27 cellular contexts compared by ENCODE assay signal in the genomic region with DNA sequence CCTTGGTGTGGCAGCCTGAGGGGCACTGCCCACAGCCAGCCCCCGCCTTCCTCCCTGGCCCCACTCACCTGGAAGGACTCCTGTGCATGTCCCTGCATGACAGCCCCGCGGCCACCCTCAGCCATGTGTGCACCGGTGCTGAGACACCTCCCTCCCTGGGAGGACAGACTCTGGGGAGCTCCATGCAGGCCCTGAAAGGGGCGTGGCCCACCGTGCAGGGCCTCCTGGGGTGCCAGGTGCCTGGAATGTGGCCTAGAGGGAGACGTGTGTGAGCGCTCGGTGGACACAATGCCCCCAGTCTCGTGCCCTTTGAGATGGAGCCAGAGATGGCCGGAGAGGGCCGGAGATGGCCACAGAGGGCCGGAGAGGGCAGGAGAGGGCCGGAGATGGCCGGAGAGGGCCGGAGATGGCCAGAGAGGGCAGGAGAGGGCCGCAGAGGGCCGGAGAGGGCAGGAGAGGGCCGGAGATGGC. TPM values are rescaled to one million over a fixed set of nuclear protein-coding genes. Genes with fewer than 3 reads are reported as not detected.
DNase-seq lines count a peak whose midpoint lies in the region; ATAC-seq, FAIRE-seq and TF ChIP-seq lines count a peak whose summit lies in the region.
"Had no signal": no experiment of that assay in that cellular context is flagged by ENCODE, and none has a peak within 500 bp of the region (broad histone marks: within the 10 kb centered on the region; RNA-seq: fewer than 3 reads in every experiment).

No MANE protein-coding gene starts in this region.

- H3K4me3 ChIP-seq in H7 (ENCODE audit: insufficient read depth, low read depth, low read length) (no peak overlapping the region), HepG2 (replicated peaks in 1 of 3; ENCODE audit: insufficient read depth in 1 of 3, low read depth in 2 of 3, low read length in 3 of 3) (no peak overlapping the region), tibial artery (no peak overlapping the region)
- H3K4me3 ChIP-seq: testis had no signal

- no peaks in the 10 kb centered on the region for H3K27me3 Mint-ChIP-seq in WTC11 (ENCODE audit: low read depth)
- H3K27me3 Mint-ChIP-seq in activated CD4-positive, alpha-beta memory T cell treated with anti-CD3 and anti-CD28 coated beads for 36 hours = peaks cover 2% of the 10 kb centered on the region
- H3K27me3 Mint-ChIP-seq: dendritic cell treated with granulocyte-macrophage colony-stimulating factor and Interleukin-4, amounts not matched to agents 40 ng/mL and 50 ng/mL, for 4 days had no signal

- no peak overlapping the region for H3K4me3 Mint-ChIP-seq in WTC11
- no peak overlapping the region for H3K4me3 Mint-ChIP-seq in activated CD4-positive, alpha-beta memory T cell treated with anti-CD3 and anti-CD28 coated beads for 36 hours
- H3K4me3 Mint-ChIP-seq: activated T-cell treated with anti-CD3 and anti-CD28 coated beads, Interleukin-2, amount 50 U/mL, for 4 hours; CD8-positive, alpha-beta T cell; dendritic cell treated with granulocyte-macrophage colony-stimulating factor and Interleukin-4, amounts not matched to agents 40 ng/mL and 50 ng/mL, for 4 days; stimulated activated naive B cell treated with anti-CD40 and anti-IgM and Interleukin-4, amounts not matched to agents 10 μg/mL and 1 μg/mL and 100 μg/mL, for 72 hours had no signal

- H3K27me3 ChIP-seq in H7 (ENCODE audit: control insufficient read depth, insufficient read depth, low read length) = no peaks in the 10 kb centered on the region
- H3K27me3 ChIP-seq in HepG2 (ENCODE audit: control insufficient read depth in 1 of 2, insufficient read depth in 2 of 2, low read length in 2 of 2) = peaks cover 3 to 50% of the 10 kb centered on the region in 2 experiments; a peak in 4 of 5 replicates
- peaks cover 0 to 8% of the 10 kb centered on the region in 2 donors for H3K27me3 ChIP-seq in tibial artery
- H3K27me3 ChIP-seq: testis had no signal

- TF ChIP-seq CTCF in WTC11 (IDR thresholded peaks at IDR 0.05) (no peak), HepG2 (CRISPR knock-in tag; IDR thresholded peaks at IDR 0.05) (no peak), tibial artery (IDR thresholded peaks at IDR 0.05) (no peak)

- H3K9me3 ChIP-seq in HepG2 (ENCODE audit: low read length) = no peaks in the 10 kb centered on the region
- no peaks in the 10 kb centered on the region for H3K9me3 ChIP-seq in tibial artery
- H3K9me3 ChIP-seq: testis had no signal

- H3K9ac ChIP-seq in HepG2 (ENCODE audit: insufficient read depth, low read depth, low read length) = no peak overlapping the region

- H3K4me1 ChIP-seq in HepG2 (ENCODE audit: insufficient read depth, low read length) = no peaks in the 10 kb centered on the region
- H3K4me1 ChIP-seq in tibial artery = no peaks in the 10 kb centered on the region
- H3K4me1 ChIP-seq: testis had no signal

- no peaks in the 10 kb centered on the region for H3K4me1 Mint-ChIP-seq in WTC11
- H3K4me1 Mint-ChIP-seq in activated CD4-positive, alpha-beta memory T cell treated with anti-CD3 and anti-CD28 coated beads for 36 hours (ENCODE audit: low read depth) = no peaks in the 10 kb centered on the region
- H3K4me1 Mint-ChIP-seq: stimulated activated naive B cell treated with anti-CD40 and anti-IgM and Interleukin-4, amounts not matched to agents 10 μg/mL and 1 μg/mL and 100 μg/mL, for 72 hours had no signal

- H3K9me3 Mint-ChIP-seq in WTC11 = peaks cover 13% of the 10 kb centered on the region
- no peaks in the 10 kb centered on the region for H3K9me3 Mint-ChIP-seq in activated CD4-positive, alpha-beta memory T cell treated with anti-CD3 and anti-CD28 coated beads for 36 hours
- H3K9me3 Mint-ChIP-seq: activated T-cell treated with anti-CD3 and anti-CD28 coated beads, Interleukin-2, amount 50 U/mL, for 4 hours; CD8-positive, alpha-beta T cell; dendritic cell treated with granulocyte-macrophage colony-stimulating factor and Interleukin-4, amounts not matched to agents 40 ng/mL and 50 ng/mL, for 4 days; stimulated activated naive B cell treated with anti-CD40 and anti-IgM and Interleukin-4, amounts not matched to agents 10 μg/mL and 1 μg/mL and 100 μg/mL, for 72 hours had no signal

- H4K20me1 ChIP-seq in HepG2 (ENCODE audit: insufficient read depth, low read length) = no peaks in the 10 kb centered on the region

- no peak for TF ChIP-seq POLR2A in HepG2 (IDR thresholded peaks at IDR 0.05; ENCODE audit: insufficient read depth in 1 of 2, low read depth in 2 of 2, low read length in 2 of 2)

- H3K79me2 ChIP-seq in HepG2 (ENCODE audit: insufficient read depth, low read length) = no peaks in the 10 kb centered on the region

- BruUV-seq in HepG2 (replicated peaks; lab: Mats Ljungman, UMichigan) = no TSS peak

- in situ Hi-C loops in HepG2 (cut with HindIII; ENCODE audit: extremely low pct_ligation_motif_present, low pct_unique_long_range_greater_than_20kb) = no loop called here

- CTCF ChIA-PET in WTC11 (lab: Charles Lee) = interaction anchor here (0.6 to 1.6 kb wide), 8 partner anchors 10 to 139 kb away, joined by 3 to 8 read pairs (median 4); no protein-coding TSS in a partner anchor
- CTCF ChIA-PET in HepG2 (lab: Yijun Ruan, JAX; ENCODE audit: low intra/inter-chr PET ratio, low total read pairs) = no interaction called here
- CTCF ChIA-PET in activated CD4-positive, alpha-beta memory T cell treated with anti-CD3 and anti-CD28 coated beads for 36 hours (lab: Charles Lee) = no interaction called here

- WGBS in HepG2 (ENCODE audit: low lambda C conversion rate) = 16% methylated on average over 18 of the region's 19 CpGs

- intact Hi-C loops in HepG2 (cut with micrococcal nuclease; ENCODE audit: unreplicated experiment) (no loop called here), tibial artery (cut with DNase I; ENCODE audit: low total_unique reads) (no loop called here)
- intact Hi-C loops in activated CD4-positive, alpha-beta memory T cell treated with anti-CD3 and anti-CD28 coated beads for 36 hours (cut with micrococcal nuclease) = no loop called here

- POLR2A ChIA-PET in WTC11 (lab: Charles Lee) (interaction anchor here (0.6 kb wide), 1 partner anchor 24 kb away, joined by 3 read pairs; no protein-coding TSS in a partner anchor), HepG2 (lab: Yijun Ruan, JAX) (no interaction called here)
- POLR2A ChIA-PET in activated CD4-positive, alpha-beta memory T cell treated with anti-CD3 and anti-CD28 coated beads for 36 hours (lab: Charles Lee) = no interaction called here

- FAIRE-seq in HepG2 (lab: Jason Lieb, UNC) = no peak
- FAIRE-seq: endothelial cell of umbilical vein had no signal

- H3K36me3 Mint-ChIP-seq in WTC11 = 0 out of 2 replicates have a peak, but pooled peaks cover 5% of the 10 kb centered on the region
- H3K36me3 Mint-ChIP-seq in activated CD4-positive, alpha-beta memory T cell treated with anti-CD3 and anti-CD28 coated beads for 36 hours = no peaks in the 10 kb centered on the region
- H3K36me3 Mint-ChIP-seq: CD8-positive, alpha-beta T cell; stimulated activated naive B cell treated with anti-CD40 and anti-IgM and Interleukin-4, amounts not matched to agents 10 μg/mL and 1 μg/mL and 100 μg/mL, for 72 hours had no signal

- no peak for TF ChIP-seq RAD21 in HepG2 (CRISPR knock-in tag; IDR thresholded peaks at IDR 0.05)

- no peak overlapping the region for H2AFZ ChIP-seq in HepG2 (ENCODE audit: low read length)

- no peaks in the 10 kb centered on the region for H3K36me3 ChIP-seq in H7 (replicated peaks; ENCODE audit: control insufficient read depth, insufficient read depth, low read length)
- H3K36me3 ChIP-seq in HepG2 (replicated peaks in 1 of 2; ENCODE audit: control insufficient read depth in 1 of 2, insufficient read depth in 2 of 2, low read length in 2 of 2) = no peaks in the 10 kb centered on the region
- H3K36me3 ChIP-seq in tibial artery = no peaks in the 10 kb centered on the region

- no peak overlapping the region for H3K4me2 ChIP-seq in HepG2 (ENCODE audit: low read depth, low read length)

- ATAC-seq in WTC11 = 0 out of 2 replicates have a peak, but pooled peaks have one; percentile 26
- ATAC-seq in HepG2 = peak; percentile 92
- ATAC-seq: activated T-cell treated with anti-CD3 and anti-CD28 coated beads, Interleukin-2, amount 50 U/mL, for 4 hours; CD8-positive, alpha-beta T cell; stimulated activated naive B cell treated with anti-CD40 and anti-IgM and Interleukin-4, amounts not matched to agents 10 μg/mL and 1 μg/mL and 100 μg/mL, for 72 hours had no signal

- TF ChIP-seq EP300 in HepG2 (IDR thresholded peaks at IDR 0.05; ENCODE audit: low read depth in 2 of 2, low read length in 2 of 2) (no peak), HepG2 (CRISPR knock-in tag; IDR thresholded peaks at IDR 0.05; ENCODE audit: borderline replicate concordance) (no peak)

- H3K27ac Mint-ChIP-seq in WTC11 = no peak overlapping the region
- no peak overlapping the region for H3K27ac Mint-ChIP-seq in activated CD4-positive, alpha-beta memory T cell treated with anti-CD3 and anti-CD28 coated beads for 36 hours
- H3K27ac Mint-ChIP-seq: CD8-positive, alpha-beta T cell; dendritic cell treated with granulocyte-macrophage colony-stimulating factor and Interleukin-4, amounts not matched to agents 40 ng/mL and 50 ng/mL, for 4 days; stimulated activated naive B cell treated with anti-CD40 and anti-IgM and Interleukin-4, amounts not matched to agents 10 μg/mL and 1 μg/mL and 100 μg/mL, for 72 hours had no signal

- DNase-seq in H7 (peak; percentile 79), WTC11 (ENCODE audit: low spot score) (peak; percentile 27), HepG2 (ENCODE audit: low spot score) (no peak), tibial artery (peak; percentile 15 to 58), NCI-H187 treated with DMSO at 0.1 percent for 48 hours (lab: John Stamatoyannopoulos, UW) (no peak), globus pallidus (ENCODE audit: low spot score) (no peak)
- DNase-seq in activated CD4-positive, alpha-beta memory T cell treated with anti-CD3 and anti-CD28 coated beads for 36 hours = no peak
- DNase-seq: activated CD4-positive, CD25-positive, alpha-beta regulatory T cell treated with anti-CD3 and anti-CD28 coated beads, Interleukin-2, amount 50 U/mL, for 72 hours; activated CD8-positive, alpha-beta memory T cell treated with anti-CD3 and anti-CD28 coated beads for 24 hours; activated naive CD4-positive, alpha-beta T cell treated with anti-CD3 and anti-CD28 coated beads, Interleukin-2, amount 50 U/mL, for 16 hours; activated T-cell treated with anti-CD3 and anti-CD28 coated beads, Interleukin-2, amount 50 U/mL, for 4 hours; CD8-positive, alpha-beta T cell; DMS 273 treated with DMSO at 0.1 percent for 48 hours; HCEC 1CT; kidney glomerular epithelial cell; NCI-H1092 treated with DMSO at 0.1 percent for 48 hours; NCI-H2029; NCI-H226; NCI-H748 treated with DMSO at 0.1 percent for 48 hours; nucleus accumbens; SHP77; stimulated activated CD4-positive, alpha-beta T cell treated with anti-CD3 and anti-CD28 coated beads, Interleukin-12 subunit alpha, Interleukin-12 subunit beta, amount 100 ng/mL, for 4 hours; stimulated activated CD4-positive, alpha-beta T cell treated with anti-CD3 and anti-CD28 coated beads, Interleukin-4, amount 100 ng/mL, for 24 hours; stimulated activated naive B cell treated with anti-CD40 and anti-IgM and Interleukin-4, amounts not matched to agents 10 μg/mL and 1 μg/mL and 100 μg/mL, for 72 hours; testis had no signal

- H3K27ac ChIP-seq in HepG2 (ENCODE audit: extremely low read length, insufficient read depth, low read length) (no peak overlapping the region), tibial artery (no peak overlapping the region)
- H3K27ac ChIP-seq: testis had no signal

RNA-seq across cellular contexts. Expression of a gene that starts 59.1 kb away (rescaled TPM):
- total RNA-seq in H7 (2014; rRNA removed; shearing (Covaris generic)) = 44.8 and 47.4 TPM in 2 replicates
- total RNA-seq in WTC11 (2021) = 28.7 to 33.2 TPM (median 30.0 TPM) in 3 replicates
- total RNA-seq in HepG2 (2016; rRNA removed; fragmentation: Illumina TruSeq; extraction: Trizol) = 33.2 and 34.4 TPM in 2 replicates
- total RNA-seq in HepG2 (2016; cell fraction: cytosol; rRNA removed; fragmentation: Illumina TruSeq; extraction: Trizol; ENCODE audit: low read depth) = 47.7 and 48.9 TPM in 2 replicates
- 31.4 and 33.7 TPM in 2 replicates for total RNA-seq in HepG2 (2016; cell fraction: insoluble cytoplasmic fraction; rRNA removed; fragmentation: Illumina TruSeq; extraction: Trizol)
- total RNA-seq in HepG2 (2016; cell fraction: membrane; rRNA removed; fragmentation: Illumina TruSeq; extraction: Trizol) = 86.0 and 86.6 TPM in 2 replicates
- 29.7 and 31.1 TPM in 2 replicates for total RNA-seq in HepG2 (2016; cell fraction: nucleus; rRNA removed; fragmentation: Illumina TruSeq; extraction: Trizol)
- 32.7 TPM in 2 replicates for polyA plus RNA-seq in HepG2 (2011; rRNA removed)
- 31.1 and 33.7 TPM in 2 replicates for polyA plus RNA-seq in HepG2 (2011; cell fraction: cytosol; rRNA removed)
- polyA plus RNA-seq in HepG2 (2011; cell fraction: nucleus; rRNA removed) = 42.0 and 48.5 TPM in 2 replicates
- 26.5 and 33.1 TPM in 2 replicates for polyA plus RNA-seq in HepG2 (2012)
- polyA plus RNA-seq in HepG2 (2016; cell fraction: cytosol; fragmentation: Illumina TruSeq; extraction: Trizol; ENCODE audit: low read depth) = 64.7 and 70.1 TPM in 2 replicates
- 40.4 and 47.0 TPM in 2 replicates for polyA plus RNA-seq in HepG2 (2016; cell fraction: insoluble cytoplasmic fraction; fragmentation: Illumina TruSeq; extraction: Trizol; ENCODE audit: low read depth)
- 94.1 and 94.6 TPM in 2 replicates for polyA plus RNA-seq in HepG2 (2016; cell fraction: membrane; fragmentation: Illumina TruSeq; extraction: Trizol; ENCODE audit: low read depth)
- polyA plus RNA-seq in HepG2 (2016; cell fraction: nucleus; fragmentation: Illumina TruSeq; extraction: Trizol; ENCODE audit: insufficient read depth, low read depth) = 53.3 and 54.4 TPM in 2 replicates
- 40.2 and 62.1 TPM in 2 replicates for polyA minus RNA-seq in HepG2 (2011; rRNA and poly(A)+ RNA removed; ENCODE audit: low replicate concordance)
- polyA minus RNA-seq in HepG2 (2011; cell fraction: cytosol; rRNA and poly(A)+ RNA removed) = 16.4 and 18.6 TPM in 2 replicates
- polyA minus RNA-seq in HepG2 (2011; cell fraction: nucleus; rRNA and poly(A)+ RNA removed) = 44.7 and 44.8 TPM in 2 replicates
- 10 to 100 TPM; 31.9 to 32.3 TPM for total RNA-seq in activated CD4-positive, alpha-beta memory T cell treated with anti-CD3 and anti-CD28 coated beads for 36 hours

Comparison
In these comparisons a context has a peak if more than half of its experiments do, and no peak if none do; other contexts are left out.
1. DNase-seq: peak in H7 (single experiment), WTC11 (single experiment) and tibial artery (2 of 2); none in HepG2 (single experiment), NCI-H187 treated with DMSO at 0.1 percent for 48 hours (single experiment), globus pallidus (single experiment) and activated CD4-positive, alpha-beta memory T cell treated with anti-CD3 and anti-CD28 coated beads for 36 hours (single experiment).